Comparison of ENCODE assay signal across 8 cellular contexts in genomic region chr11:46700251-46701077, GRCh38. TPM values are rescaled to one million over a fixed set of nuclear protein-coding genes. Genes with fewer than 3 reads are reported as not detected.
DNase-seq lines count a peak whose midpoint lies in the region; ATAC-seq and TF ChIP-seq lines count a peak whose summit lies in the region.

Gene ARHGAP1 (minus strand): TSS chr11:46700619. CDS start chr11:46696107, 4,512 bp downstream.
Gene ZNF408 (plus strand): TSS chr11:46701031. CDS start chr11:46701048, 17 bp downstream.

- H3K4me3 Mint-ChIP-seq in WTC11, result peak within 1 kb of the TSS; percentile 98

- H3K27me3 ChIP-seq in AG04450 (ENCODE audit: control insufficient read depth, insufficient read depth, low read length), result no peaks in the 10 kb centered on the region
- H3K27me3 ChIP-seq in smooth muscle cell (ENCODE audit: low read depth), result no peaks in the 10 kb centered on the region

- peaks cover 8% of the 10 kb centered on the region for H3K4me1 ChIP-seq in smooth muscle cell (ENCODE audit: low read depth)

- H2AFZ ChIP-seq in smooth muscle cell (ENCODE audit: low read depth), result peak within 1 kb of the TSS; percentile 96

- peaks cover 8% of the 10 kb centered on the region for H3F3A ChIP-seq in smooth muscle cell (ENCODE audit: low read depth)

- H3K9ac ChIP-seq in smooth muscle cell (ENCODE audit: low read depth), result peak within 1 kb of the TSS; percentile 92

- H3K4me1 Mint-ChIP-seq in WTC11, result peaks cover 11% of the 10 kb centered on the region

- H3K36me3 Mint-ChIP-seq in WTC11, result peaks cover 29% of the 10 kb centered on the region

- H3K27me3 Mint-ChIP-seq in WTC11 (ENCODE audit: low read depth), result no peaks in the 10 kb centered on the region

- POLR2A ChIA-PET in AG04450 (lab: Yijun Ruan, JAX), result interaction anchor here (0.6 to 1.6 kb wide), 9 partner anchors 9 to 122 kb away, joined by 3 to 8 read pairs (median 4); no protein-coding TSS in a partner anchor
- POLR2A ChIA-PET in WTC11 (lab: Charles Lee), result interaction anchor here (0.6 to 1.0 kb wide), 4 partner anchors 19 to 514 kb away, joined by 3 to 6 read pairs (median 4); partner anchors contain the start of genes DDB2 and F2

- peak within 1 kb of the TSS; percentile 100 for H3K4me2 ChIP-seq in smooth muscle cell

- peaks cover 10% of the 10 kb centered on the region for H4K20me1 ChIP-seq in smooth muscle cell (ENCODE audit: low read depth)

- no peaks in the 10 kb centered on the region for H3K9me3 Mint-ChIP-seq in WTC11

- no peaks in the 10 kb centered on the region; the same call in 1 of the 2 replicates for H3K9me3 ChIP-seq in AG04450 (ENCODE audit: control insufficient read depth, insufficient read depth, low read length)
- H3K9me3 ChIP-seq in smooth muscle cell (replicated peaks; ENCODE audit: low read depth), result no peaks in the 10 kb centered on the region

- peak; percentile 95 for DNase-seq in AG04450 (ENCODE audit: low read depth, low spot score)
- peak; percentile 96 for DNase-seq in NCI-H226
- peak; percentile 99 for DNase-seq in WTC11 (ENCODE audit: low spot score)
- peak; percentile 99 for DNase-seq in cardiac fibroblast (ENCODE audit: low read depth in 2 of 2)
- DNase-seq in iPS-NIHi7 (ENCODE audit: extremely low spot score), result peak; percentile 98
- peak; percentile 89 for DNase-seq in smooth muscle cell (lab: John Stamatoyannopoulos, UW; ENCODE audit: unreplicated experiment)

- 1% methylated on average over 28 of the region's 44 CpGs for WGBS in smooth muscle cell (ENCODE audit: low lambda C conversion rate)

- TF ChIP-seq CTCF in AG04450 (IDR thresholded peaks at IDR 0.05; ENCODE audit: low read depth, low read length), result no peak
- no peak for TF ChIP-seq CTCF in WTC11 (IDR thresholded peaks at IDR 0.05)
- no peak for TF ChIP-seq CTCF in cardiac fibroblast (IDR thresholded peaks at IDR 0.05; ENCODE audit: low read depth, low read length)
- no peak for TF ChIP-seq CTCF in smooth muscle cell (IDR thresholded peaks at IDR 0.05; ENCODE audit: borderline replicate concordance, insufficient read depth, poor library complexity, severe bottlenecking)

- H3K27ac ChIP-seq in AG04450 (ENCODE audit: low read depth, low read length), result peak within 1 kb of the TSS; percentile 98
- H3K27ac ChIP-seq in smooth muscle cell (ENCODE audit: low read depth), result peak within 1 kb of the TSS; percentile 96

- H3K79me2 ChIP-seq in smooth muscle cell (ENCODE audit: low read depth), result peaks cover 44% of the 10 kb centered on the region

- H3K4me3 ChIP-seq in AG04450 (ENCODE audit: low read depth, low read length), result peak within 1 kb of the TSS; percentile 100
- H3K4me3 ChIP-seq in cardiac fibroblast (replicated peaks in 1 of 2; ENCODE audit: low read depth in 2 of 2, low read length in 2 of 2), result peak within 1 kb of the TSS; percentile 69 to 99
- peak within 1 kb of the TSS; percentile 73 for H3K4me3 ChIP-seq in smooth muscle cell

- ATAC-seq in GM18909 (IDR thresholded peaks at IDR 0.05; ENCODE audit: poor library complexity, unreplicated experiment) (peak; percentile 91), HG03175 (IDR thresholded peaks at IDR 0.05; ENCODE audit: unreplicated experiment) (peak; percentile 90), WTC11 (peak; percentile 89)

- peaks cover 6% of the 10 kb centered on the region for H3K36me3 ChIP-seq in smooth muscle cell (ENCODE audit: low read depth)

- peak within 1 kb of the TSS; percentile 100 for H3K27ac Mint-ChIP-seq in WTC11

- CTCF ChIA-PET in AG04450 (lab: Charles Lee) (interaction anchor here (1.3 kb wide), 1 partner anchor 44 kb away, joined by 4 read pairs; no protein-coding TSS in a partner anchor), WTC11 (lab: Charles Lee) (interaction anchor here (0.8 to 2.4 kb wide), 13 partner anchors 13 to 479 kb away, joined by 3 to 8 read pairs (median 4); no protein-coding TSS in a partner anchor)

TF ChIP-seq in WTC11, 78 proteins besides CTCF, POLR2A, EP300 and RAD21 (continues in another document):
- TF ChIP-seq PRDM15 (CRISPR knock-in tag; IDR thresholded peaks at IDR 0.05), result no peak; the same call in 1 of the 2 replicates
- no peak for TF ChIP-seq E2F1 (CRISPR knock-in tag; IDR thresholded peaks at IDR 0.05)
- no peak for TF ChIP-seq ZNF219 (CRISPR knock-in tag; IDR thresholded peaks at IDR 0.05; ENCODE audit: borderline replicate concordance)
- TF ChIP-seq JUN (CRISPR knock-in tag; IDR thresholded peaks at IDR 0.05), result no peak
- no peak for TF ChIP-seq EMX1 (CRISPR knock-in tag; IDR thresholded peaks at IDR 0.05)
- no peak for TF ChIP-seq ETV6 (CRISPR knock-in tag; IDR thresholded peaks at IDR 0.05)
- TF ChIP-seq FOXP4 (CRISPR knock-in tag; IDR thresholded peaks at IDR 0.05), result no peak
- TF ChIP-seq ZNF423 (CRISPR knock-in tag; IDR thresholded peaks at IDR 0.05), result no peak
- no peak for TF ChIP-seq ZNF512 (CRISPR knock-in tag; IDR thresholded peaks at IDR 0.05; ENCODE audit: borderline replicate concordance)

RNA-seq across cellular contexts. Expression of gene ARHGAP1, which starts in this region (rescaled TPM):
- 42.4 and 73.9 TPM in 2 replicates for polyA plus RNA-seq in AG04450 (2011; rRNA removed)
- polyA minus RNA-seq in AG04450 (2011; rRNA and poly(A)+ RNA removed), result 145 and 212 TPM in 2 replicates
- 45.1 to 53.0 TPM (median 45.9 TPM) in 3 replicates for total RNA-seq in WTC11 (2021)
- total RNA-seq in smooth muscle cell, result 31.0 and 40.9 TPM in 2 replicates
- polyA plus RNA-seq in smooth muscle cell, result 92.8 and 98.4 TPM in 2 replicates

RNA-seq across cellular contexts. Expression of gene ZNF408, which starts in this region (rescaled TPM):
- polyA plus RNA-seq in AG04450 (2011; rRNA removed) (4.9 TPM in 2 replicates), smooth muscle cell (15.8 and 24.1 TPM in 2 replicates)
- 8.0 and 10.3 TPM in 2 replicates for polyA minus RNA-seq in AG04450 (2011; rRNA and poly(A)+ RNA removed)
- total RNA-seq in WTC11 (2021) (13.3 to 16.0 TPM (median 15.2 TPM) in 3 replicates), smooth muscle cell (6.2 and 13.3 TPM in 2 replicates)

Comparison
In these comparisons a context has a peak if more than half of its experiments do, and no peak if none do; other contexts are left out.
1. Peak in every context shown above with its lines: DNase-seq, ATAC-seq, H3K4me3 ChIP-seq and H3K27ac ChIP-seq.